8 cellular contexts compared by ENCODE assay signal in the genomic region with DNA sequence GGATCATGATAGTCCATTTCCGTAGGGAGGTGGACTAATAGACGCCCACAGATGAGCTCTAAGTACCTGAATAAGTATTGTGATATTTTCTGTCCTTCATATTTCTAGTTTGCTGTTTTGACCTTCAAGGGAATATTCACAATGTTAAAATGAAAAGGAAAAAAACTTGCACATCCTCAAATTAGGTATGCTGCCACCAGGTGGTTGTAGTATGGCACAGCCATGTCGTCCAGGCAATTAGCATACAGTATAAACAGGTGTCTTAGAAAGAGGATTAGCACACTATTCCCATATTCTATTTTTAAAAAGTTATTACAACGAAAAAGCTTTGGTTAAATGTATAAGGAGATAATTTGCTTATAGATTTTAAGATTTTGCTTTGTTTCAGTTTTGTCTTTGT.
A peak's percentile ranks its signal among the peaks of the same experiment; 100 is the strongest.
DNase-seq lines count a peak whose midpoint lies in the region; ATAC-seq lines count a peak whose summit lies in the region.

No MANE protein-coding gene starts in this region.

- no peaks in the 10 kb centered on the region for H3K4me1 Mint-ChIP-seq in activated CD8-positive, alpha-beta T cell treated with anti-CD3 and anti-CD28 coated beads, Interleukin-2, amount 10 ng/mL, durations not matched to agents 7 days and 5 days (ENCODE audit: low read depth)

- no peaks in the 10 kb centered on the region for H3K36me3 Mint-ChIP-seq in activated CD8-positive, alpha-beta T cell treated with anti-CD3 and anti-CD28 coated beads, Interleukin-2, amount 10 ng/mL, durations not matched to agents 7 days and 5 days (ENCODE audit: low read depth)

- POLR2A ChIA-PET in activated CD8-positive, alpha-beta T cell treated with anti-CD3 and anti-CD28 coated beads, Interleukin-2, amount 10 ng/mL, durations not matched to agents 7 days and 5 days (lab: Charles Lee) = no interaction called here

- H3K27me3 Mint-ChIP-seq in activated CD8-positive, alpha-beta T cell treated with anti-CD3 and anti-CD28 coated beads, Interleukin-2, amount 10 ng/mL, durations not matched to agents 7 days and 5 days (ENCODE audit: low read depth) = peaks cover 4% of the 10 kb centered on the region

- DNase-seq in DMS 273 (lab: John Stamatoyannopoulos, UW; ENCODE audit: unreplicated experiment) = peak; percentile 71
- no peak for DNase-seq in DMS 273 treated with DMSO at 0.1 percent for 48 hours (lab: John Stamatoyannopoulos, UW)
- DNase-seq in NAMALWA (ENCODE audit: low spot score) = peak; percentile 43
- DNase-seq in activated CD8-positive, alpha-beta T cell treated with anti-CD3 and anti-CD28 coated beads, Interleukin-2, amount 10 ng/mL, durations not matched to agents 7 days and 5 days = peak; percentile 20
- DNase-seq in left lobe of liver (ENCODE audit: low spot score) = no peak
- no peak for DNase-seq in cerebellar nuclear complex (lab: John Stamatoyannopoulos, UW)
- no peak for DNase-seq in middle frontal gyrus (ENCODE audit: extremely low spot score, low spot score)

- H3K27ac Mint-ChIP-seq in activated CD8-positive, alpha-beta T cell treated with anti-CD3 and anti-CD28 coated beads, Interleukin-2, amount 10 ng/mL, durations not matched to agents 7 days and 5 days = no peak overlapping the region

- peak; percentile 78 for ATAC-seq in GM21515 (IDR thresholded peaks at IDR 0.05; ENCODE audit: unreplicated experiment)
- no peak for ATAC-seq in activated CD8-positive, alpha-beta T cell treated with anti-CD3 and anti-CD28 coated beads, Interleukin-2, amount 10 ng/mL, durations not matched to agents 7 days and 5 days
- ATAC-seq in left lobe of liver = peak; percentile 82

- CTCF ChIA-PET in activated CD8-positive, alpha-beta T cell treated with anti-CD3 and anti-CD28 coated beads, Interleukin-2, amount 10 ng/mL, durations not matched to agents 7 days and 5 days (lab: Charles Lee) = interaction anchor here (0.6 kb wide), 1 partner anchor 1819 kb away, joined by 3 read pairs; no protein-coding TSS in a partner anchor

- H3K4me3 Mint-ChIP-seq in activated CD8-positive, alpha-beta T cell treated with anti-CD3 and anti-CD28 coated beads, Interleukin-2, amount 10 ng/mL, durations not matched to agents 7 days and 5 days = no peak overlapping the region

- no peaks in the 10 kb centered on the region for H3K9me3 Mint-ChIP-seq in activated CD8-positive, alpha-beta T cell treated with anti-CD3 and anti-CD28 coated beads, Interleukin-2, amount 10 ng/mL, durations not matched to agents 7 days and 5 days (ENCODE audit: insufficient read depth)

Comparison
In these comparisons a context has a peak if more than half of its experiments do, and no peak if none do; other contexts are left out.
1. DNase-seq: peak in DMS 273 (single experiment), NAMALWA (single experiment) and activated CD8-positive, alpha-beta T cell treated with anti-CD3 and anti-CD28 coated beads, Interleukin-2, amount 10 ng/mL, durations not matched to agents 7 days and 5 days (single experiment); none in DMS 273 treated with DMSO at 0.1 percent for 48 hours (single experiment), left lobe of liver (single experiment), cerebellar nuclear complex (0 of 2) and middle frontal gyrus (single experiment).